In genomic region chr5:43298459-43298858, GRCh38 we compare ENCODE assay signal across 23 cellular contexts. TPM values are rescaled to one million over a fixed set of nuclear protein-coding genes. Genes with fewer than 3 reads are reported as not detected.
DNase-seq lines count a peak whose midpoint lies in the region; ATAC-seq and TF ChIP-seq lines count a peak whose summit lies in the region.
"Had no signal": no experiment of that assay in that cellular context is flagged by ENCODE, and none has a peak within 500 bp of the region (broad histone marks: within the 10 kb centered on the region; RNA-seq: fewer than 3 reads in every experiment).

No MANE protein-coding gene starts in this region.

- intact Hi-C loops in activated CD4-positive, alpha-beta T cell treated with anti-CD3 and anti-CD28 coated beads, Interleukin-2, amount 10 ng/mL, durations not matched to agents 24 days and 14 days (cut with micrococcal nuclease) = no loop called here
- intact Hi-C loops in activated CD4-positive, alpha-beta T cell treated with anti-CD3 and anti-CD28 coated beads for 36 hours (cut with DNase I, micrococcal nuclease) = no loop called here

- peak overlapping the region; percentile 7 for H3K27ac Mint-ChIP-seq in activated CD4-positive, alpha-beta T cell treated with anti-CD3 and anti-CD28 coated beads, Interleukin-2, amount 10 ng/mL, durations not matched to agents 24 days and 14 days
- no peak overlapping the region for H3K27ac Mint-ChIP-seq in activated CD4-positive, alpha-beta T cell treated with anti-CD3 and anti-CD28 coated beads for 36 hours
- no peak overlapping the region for H3K27ac Mint-ChIP-seq in GM23338
- peak overlapping the region; percentile 36 for H3K27ac Mint-ChIP-seq in mesothelial cell of epicardium
- H3K27ac Mint-ChIP-seq: HFFc6 had no signal

- no peaks in the 10 kb centered on the region for H3K27me3 Mint-ChIP-seq in activated CD4-positive, alpha-beta T cell treated with anti-CD3 and anti-CD28 coated beads, Interleukin-2, amount 10 ng/mL, durations not matched to agents 24 days and 14 days
- no peaks in the 10 kb centered on the region for H3K27me3 Mint-ChIP-seq in activated CD4-positive, alpha-beta T cell treated with anti-CD3 and anti-CD28 coated beads for 36 hours
- H3K27me3 Mint-ChIP-seq in GM23338 (ENCODE audit: insufficient read depth, low read depth, poor library complexity) (no peaks in the 10 kb centered on the region), mesothelial cell of epicardium (ENCODE audit: low read depth) (no peaks in the 10 kb centered on the region)
- H3K27me3 Mint-ChIP-seq: IgD-negative memory B cell had no signal

- H3K9me2 ChIP-seq in GM23338 (ENCODE audit: insufficient read depth) = no peaks in the 10 kb centered on the region

- no peak for ATAC-seq in activated CD4-positive, alpha-beta T cell treated with anti-CD3 and anti-CD28 coated beads for 36 hours
- ATAC-seq in GM23338 = no peak
- no peak for ATAC-seq in SK-N-SH treated with all-trans-retinoic acid at 6 μM for 48 hours
- ATAC-seq: Right ventricle myocardium inferior had no signal

- peaks cover 91% of the 10 kb centered on the region for H3K79me2 ChIP-seq in GM23338 (replicated peaks; ENCODE audit: insufficient read depth)

- peaks cover 20% of the 10 kb centered on the region for H3K4me1 ChIP-seq in GM23338 (ENCODE audit: insufficient read depth)
- H3K4me1 ChIP-seq: HAP-1 had no signal

- peaks cover 4% of the 10 kb centered on the region; the same call in 1 of the 2 replicates for H3F3A ChIP-seq in GM23338 (replicated peaks; ENCODE audit: low read depth)

- H3K4me2 ChIP-seq in GM23338 = no peak overlapping the region
- H3K4me2 ChIP-seq: PC-9 had no signal

- no peaks in the 10 kb centered on the region for H3K9me3 Mint-ChIP-seq in activated CD4-positive, alpha-beta T cell treated with anti-CD3 and anti-CD28 coated beads, Interleukin-2, amount 10 ng/mL, durations not matched to agents 24 days and 14 days
- no peaks in the 10 kb centered on the region for H3K9me3 Mint-ChIP-seq in activated CD4-positive, alpha-beta T cell treated with anti-CD3 and anti-CD28 coated beads for 36 hours (ENCODE audit: low read depth)
- H3K9me3 Mint-ChIP-seq in GM23338 (no peaks in the 10 kb centered on the region), mesothelial cell of epicardium (no peaks in the 10 kb centered on the region)
- H3K9me3 Mint-ChIP-seq: HFFc6, IgD-negative memory B cell had no signal

- H3K4me1 Mint-ChIP-seq in activated CD4-positive, alpha-beta T cell treated with anti-CD3 and anti-CD28 coated beads, Interleukin-2, amount 10 ng/mL, durations not matched to agents 24 days and 14 days = peaks cover 32% of the 10 kb centered on the region
- H3K4me1 Mint-ChIP-seq in activated CD4-positive, alpha-beta T cell treated with anti-CD3 and anti-CD28 coated beads for 36 hours = peaks cover 23% of the 10 kb centered on the region
- H3K4me1 Mint-ChIP-seq in GM23338 (peaks cover 23% of the 10 kb centered on the region; the same call in 2 of the 3 replicates), mesothelial cell of epicardium (peaks cover 54% of the 10 kb centered on the region)

- CTCF ChIA-PET in activated CD4-positive, alpha-beta T cell treated with anti-CD3 and anti-CD28 coated beads for 36 hours (lab: Charles Lee) = interaction anchor here (0.6 to 1.0 kb wide), 2 partner anchors 72 to 142 kb away, joined by 3 to 4 read pairs; no protein-coding TSS in a partner anchor

- H3K27ac ChIP-seq in GM23338 (ENCODE audit: low read depth) = 0 out of 2 replicates have a peak overlapping the region, but pooled peaks have one; percentile 33
- H3K27ac ChIP-seq: PC-9, SJCRH30 had no signal

- no peak for DNase-seq in activated CD4-positive, alpha-beta T cell treated with anti-CD3 and anti-CD28 coated beads, Interleukin-2, amount 10 ng/mL, durations not matched to agents 24 days and 14 days
- DNase-seq in activated CD4-positive, alpha-beta T cell treated with anti-CD3 and anti-CD28 coated beads for 36 hours = no peak
- DNase-seq in GM23338 (ENCODE audit: low spot score) (no peak), mesothelial cell of epicardium (ENCODE audit: low spot score in 2 of 2, unreplicated experiment in 2 of 2) (no peak), cortex of kidney (lab: John Stamatoyannopoulos, UW) (no peak), NCI-H2171 (lab: John Stamatoyannopoulos, UW) (no peak)
- no peak for DNase-seq in central memory CD4-positive, alpha-beta T cell
- DNase-seq: 8988T, ACHN, DMS153, DND-41, HFFc6, NCI-H1092 treated with DMSO at 0.1 percent for 48 hours, NCI-H1436, NCI-H187, NCI-H524, NCI-H748 treated with DMSO at 0.1 percent for 48 hours, PC-9, SJCRH30 had no signal

- POLR2A ChIA-PET in activated CD4-positive, alpha-beta T cell treated with anti-CD3 and anti-CD28 coated beads for 36 hours (lab: Charles Lee) = no interaction called here

- peaks cover 69% of the 10 kb centered on the region for H4K20me1 ChIP-seq in GM23338 (replicated peaks; ENCODE audit: insufficient read depth)

- no peak overlapping the region for H2AFZ ChIP-seq in GM23338
- H2AFZ ChIP-seq: PC-9 had no signal

- H3K4me3 ChIP-seq in GM23338 = no peak overlapping the region
- H3K4me3 ChIP-seq: HAP-1, PC-9, SJCRH30 had no signal

- H3K36me3 ChIP-seq in GM23338 (ENCODE audit: insufficient read depth) = peaks cover 57% of the 10 kb centered on the region

- no peaks in the 10 kb centered on the region for H3K27me3 ChIP-seq in GM23338 (ENCODE audit: insufficient read depth)
- H3K27me3 ChIP-seq: SJCRH30 had no signal

- TF ChIP-seq CTCF in GM23338 (conservative IDR thresholded peaks at IDR 0.05; ENCODE audit: low read depth in 2 of 2) (no peak), mesothelial cell of epicardium (IDR thresholded peaks at IDR 0.05; ENCODE audit: unreplicated experiment) (no peak)

- H3K4me3 Mint-ChIP-seq in activated CD4-positive, alpha-beta T cell treated with anti-CD3 and anti-CD28 coated beads, Interleukin-2, amount 10 ng/mL, durations not matched to agents 24 days and 14 days = no peak overlapping the region
- H3K4me3 Mint-ChIP-seq in activated CD4-positive, alpha-beta T cell treated with anti-CD3 and anti-CD28 coated beads for 36 hours = no peak overlapping the region
- H3K4me3 Mint-ChIP-seq in GM23338 (no peak overlapping the region), mesothelial cell of epicardium (no peak overlapping the region)
- H3K4me3 Mint-ChIP-seq: HFFc6, IgD-negative memory B cell had no signal

- H3K36me3 Mint-ChIP-seq in activated CD4-positive, alpha-beta T cell treated with anti-CD3 and anti-CD28 coated beads, Interleukin-2, amount 10 ng/mL, durations not matched to agents 24 days and 14 days (ENCODE audit: low read depth) = peaks cover 79% of the 10 kb centered on the region
- H3K36me3 Mint-ChIP-seq in activated CD4-positive, alpha-beta T cell treated with anti-CD3 and anti-CD28 coated beads for 36 hours (ENCODE audit: low read depth) = peaks cover 81% of the 10 kb centered on the region
- peaks cover 85% of the 10 kb centered on the region for H3K36me3 Mint-ChIP-seq in GM23338 (ENCODE audit: low read depth)
- peaks cover 37% of the 10 kb centered on the region for H3K36me3 Mint-ChIP-seq in mesothelial cell of epicardium

TF ChIP-seq in GM23338, 12 proteins besides CTCF, POLR2A, EP300 and RAD21 (continues in another document):
- TF ChIP-seq STAT1 (IDR thresholded peaks at IDR 0.05; ENCODE audit: unreplicated experiment) (no peak), ZNF331 (CRISPR knock-in tag; IDR thresholded peaks at IDR 0.05; ENCODE audit: low read depth) (no peak), EZH2phosphoT487 (IDR thresholded peaks at IDR 0.05; ENCODE audit: unreplicated experiment) (no peak), NANOG (IDR thresholded peaks at IDR 0.05; ENCODE audit: borderline replicate concordance) (no peak), EZH2 (IDR thresholded peaks at IDR 0.05; ENCODE audit: low read depth, unreplicated experiment) (no peak)

TF ChIP-seq in SK-N-SH treated with all-trans-retinoic acid at 6 μM for 48 hours, 23 proteins besides CTCF, POLR2A, EP300 and RAD21:
- TF ChIP-seq TCF4 (CRISPR knock-in tag; IDR thresholded peaks at IDR 0.05; ENCODE audit: borderline replicate concordance) (peak; percentile 71; the same call in 1 of the 2 replicates), ISL1 (CRISPR knock-in tag; IDR thresholded peaks at IDR 0.05) (no peak)

RNA-seq across cellular contexts. Expression of gene HMGCS1, which starts 14.8 kb away (rescaled TPM):
- total RNA-seq in activated CD4-positive, alpha-beta T cell treated with anti-CD3 and anti-CD28 coated beads, Interleukin-2, amount 10 ng/mL, durations not matched to agents 24 days and 14 days = 230 and 241 TPM in 2 replicates
- 100 to 1,000 TPM in 1 of 2 experiments, 10 to 100 TPM in 1; 95.2 to 102 TPM for total RNA-seq in activated CD4-positive, alpha-beta T cell treated with anti-CD3 and anti-CD28 coated beads for 36 hours
- 278 and 339 TPM in 2 replicates for total RNA-seq in GM23338 (2014; rRNA removed; shearing (Covaris generic))
- polyA plus RNA-seq in GM23338 (2016; fragmentation: Nextera tagmentation; extraction: Ambion mirVana) = 152 and 172 TPM in 2 replicates
- 129 to 131 TPM (median 130 TPM) in 3 replicates for total RNA-seq in mesothelial cell of epicardium

Comparison
In these comparisons a context has a peak if more than half of its experiments do, and no peak if none do; other contexts are left out.
1. H3K27ac Mint-ChIP-seq: peak in activated CD4-positive, alpha-beta T cell treated with anti-CD3 and anti-CD28 coated beads, Interleukin-2, amount 10 ng/mL, durations not matched to agents 24 days and 14 days (single experiment) and mesothelial cell of epicardium (single experiment); none in activated CD4-positive, alpha-beta T cell treated with anti-CD3 and anti-CD28 coated beads for 36 hours (single experiment) and GM23338 (single experiment).